Comparison of ENCODE assay signal across 8 cellular contexts in genomic region chr2:74959106-74959751, GRCh38. TPM values are rescaled to one million over a fixed set of nuclear protein-coding genes. Genes with fewer than 3 reads are reported as not detected.
DNase-seq lines count a peak whose midpoint lies in the region; TF ChIP-seq lines count a peak whose summit lies in the region.

No MANE protein-coding gene starts in this region.

- TF ChIP-seq CTCF in CD14-positive monocyte (IDR thresholded peaks at IDR 0.05) (no peak), choroid plexus epithelial cell (conservative IDR thresholded peaks at IDR 0.05; ENCODE audit: low read depth, low read length) (no peak), nephron (IDR thresholded peaks at IDR 0.05; ENCODE audit: unreplicated experiment in 3 of 3) (no peak)

- intact Hi-C loops in CD14-positive monocyte (cut with micrococcal nuclease): no loop called here

- peak overlapping the region; percentile 85 for H3K4me3 ChIP-seq in choroid plexus epithelial cell (ENCODE audit: low read depth, low read length)

- H3K27me3 Mint-ChIP-seq in CD14-positive monocyte (ENCODE audit: low read depth in 3 of 3): peaks cover 0 to 4% (median 0%) of the 10 kb centered on the region in 3 donors
- H3K27me3 Mint-ChIP-seq in nephron (ENCODE audit: low read depth): no peaks in the 10 kb centered on the region

- H3K27ac Mint-ChIP-seq in CD14-positive monocyte: peak overlapping the region; percentile 87 to 94 (median 93)
- peak overlapping the region in 1 of 3 experiments; percentile 77 for H3K27ac Mint-ChIP-seq in nephron

- peaks cover 47 to 56% of the 10 kb centered on the region in 2 donors for H3K36me3 Mint-ChIP-seq in CD14-positive monocyte
- H3K36me3 Mint-ChIP-seq in nephron (ENCODE audit: low read depth): peaks cover 54% of the 10 kb centered on the region

- peak overlapping the region; percentile 79 to 85 for H3K4me3 Mint-ChIP-seq in CD14-positive monocyte
- H3K4me3 Mint-ChIP-seq in nephron: peak overlapping the region; percentile 79 to 82 (median 80)

- H3K4me1 Mint-ChIP-seq in CD14-positive monocyte (peaks cover 48% of the 10 kb centered on the region), nephron (peaks cover 4% of the 10 kb centered on the region)

- DNase-seq in CD14-positive monocyte (ENCODE audit: low spot score) (no peak), NCI-H1105 (lab: John Stamatoyannopoulos, UW) (peak; percentile 11), choroid plexus epithelial cell (ENCODE audit: low read depth) (no peak), epidermal melanocyte (ENCODE audit: insufficient read length, low spot score) (no peak), nucleus accumbens (lab: John Stamatoyannopoulos, UW) (no peak), ureter (ENCODE audit: low spot score) (no peak), NCI-H526 (lab: John Stamatoyannopoulos, UW) (no peak)

- H3K9me3 Mint-ChIP-seq in CD14-positive monocyte (peaks cover 0 to 7% (median 4%) of the 10 kb centered on the region in 7 donors), nephron (peaks cover 40% of the 10 kb centered on the region)

RNA-seq across cellular contexts. Expression of gene POLE4, which starts 0.8 kb away (rescaled TPM):
- 100 to 1,000 TPM; 304 to 345 TPM for polyA plus RNA-seq in CD14-positive monocyte
- 41.7 TPM for total RNA-seq in ureter
